In the genomic region with DNA sequence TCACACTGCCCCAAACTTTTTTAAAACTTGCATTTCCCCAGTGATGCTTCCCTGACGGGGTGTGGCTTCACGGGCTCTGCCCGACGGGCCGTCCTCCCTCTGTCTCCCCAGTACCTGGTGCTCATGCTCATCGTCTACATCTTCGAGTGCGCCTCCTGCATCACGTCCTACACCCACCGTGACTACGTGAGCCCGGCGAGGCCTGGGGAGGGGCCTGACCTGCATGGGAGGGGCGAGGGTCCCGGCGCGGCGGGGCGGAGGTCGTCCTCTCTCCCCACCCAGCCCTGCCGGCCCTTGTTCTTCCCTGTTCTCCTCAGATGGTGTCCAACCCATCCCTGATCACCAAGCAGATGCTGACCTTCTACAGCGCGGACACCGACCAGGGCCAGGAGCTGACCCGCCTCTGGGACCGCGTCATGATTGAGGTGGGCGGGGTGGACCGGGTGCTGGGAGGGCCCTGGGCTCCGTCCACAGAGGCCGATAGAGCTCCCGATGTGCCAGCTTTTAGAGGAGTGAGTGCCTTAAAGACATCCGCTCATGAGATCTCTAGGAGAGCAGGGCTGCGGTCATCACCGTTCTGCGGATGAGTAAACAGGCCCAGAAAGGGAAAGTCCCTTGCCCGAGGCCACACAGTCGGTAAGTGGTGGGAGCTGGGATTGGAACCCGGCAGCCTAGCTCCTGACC, we compare ENCODE assay signal across 8 cellular contexts. TPM values are rescaled to one million over a fixed set of nuclear protein-coding genes. Genes with fewer than 3 reads are reported as not detected.
DNase-seq lines count a peak whose midpoint lies in the region; ATAC-seq and TF ChIP-seq lines count a peak whose summit lies in the region.

No MANE protein-coding gene starts in this region.

- no peak overlapping the region for H3K27ac Mint-ChIP-seq in neural crest cell (ENCODE audit: unreplicated experiment)

- peak overlapping the region; percentile 67; the same call in 1 of the 2 replicates for H2AFZ ChIP-seq in Karpas-422 (ENCODE audit: low read length)

- H3K4me2 ChIP-seq in Karpas-422 (ENCODE audit: low read depth, low read length, poor library complexity, severe bottlenecking) = peak overlapping the region; percentile 50

- H3K36me3 Mint-ChIP-seq in neural crest cell (ENCODE audit: low read depth) = no peaks in the 10 kb centered on the region

- H3K27ac ChIP-seq in Karpas-422 (ENCODE audit: low read length) = no peak overlapping the region
- H3K27ac ChIP-seq in esophagus (ENCODE audit: low read depth in 2 of 2, low read length in 1 of 2) = no peak overlapping the region

- DNase-seq in COLO668 (lab: John Stamatoyannopoulos, UW; ENCODE audit: unreplicated experiment) (peak; percentile 26), Karpas-422 (no peak), neural crest cell (ENCODE audit: low read depth, low spot score) (peak; percentile 25), GDM1 (lab: John Stamatoyannopoulos, UW) (no peak), occipital lobe (lab: John Stamatoyannopoulos, UW) (no peak)
- peak; percentile 26 to 33 (median 30) for DNase-seq in activated CD8-positive, alpha-beta memory T cell treated with anti-CD3 and anti-CD28 coated beads for 48 hours (ENCODE audit: low read depth in 2 of 3, low spot score in 2 of 3)

- ATAC-seq in GM21825 (IDR thresholded peaks at IDR 0.05; ENCODE audit: unreplicated experiment) = no peak

- H3K9me3 Mint-ChIP-seq in neural crest cell = no peaks in the 10 kb centered on the region

- H3K27me3 Mint-ChIP-seq in neural crest cell (ENCODE audit: low read depth) = peaks cover 56% of the 10 kb centered on the region

- H3K36me3 ChIP-seq in Karpas-422 (ENCODE audit: insufficient read depth, low read length) (no peaks in the 10 kb centered on the region), esophagus (ENCODE audit: control insufficient read depth in 2 of 2, insufficient read depth in 2 of 2, low read length in 1 of 2) (no peaks in the 10 kb centered on the region)

- H3K4me1 Mint-ChIP-seq in neural crest cell = peaks cover 5% of the 10 kb centered on the region

- peak overlapping the region; percentile 49; the same call in 1 of the 2 replicates for H3K4me3 ChIP-seq in Karpas-422 (ENCODE audit: low read length)
- peak overlapping the region; percentile 7 to 21 for H3K4me3 ChIP-seq in esophagus (ENCODE audit: low read depth in 1 of 2, low read length in 2 of 2)

- H3K9me2 ChIP-seq in Karpas-422 (replicated peaks; ENCODE audit: insufficient read depth, low read length) = no peaks in the 10 kb centered on the region

- no peaks in the 10 kb centered on the region for H3K79me2 ChIP-seq in Karpas-422 (ENCODE audit: low read length)

- peak overlapping the region; percentile 29 for H3K9ac ChIP-seq in Karpas-422 (ENCODE audit: low read length)

- H4K20me1 ChIP-seq in Karpas-422 (ENCODE audit: insufficient read depth, low read depth, low read length) = no peaks in the 10 kb centered on the region

- no peaks in the 10 kb centered on the region for H3K9me3 ChIP-seq in Karpas-422 (ENCODE audit: low read length)
- no peaks in the 10 kb centered on the region for H3K9me3 ChIP-seq in esophagus (ENCODE audit: control insufficient read depth in 2 of 2, insufficient read depth in 1 of 2, low read depth in 1 of 2, low read length in 1 of 2)

- H3K4me1 ChIP-seq in Karpas-422 (ENCODE audit: low read length) = no peaks in the 10 kb centered on the region; the same call in 1 of the 2 replicates
- H3K4me1 ChIP-seq in esophagus (ENCODE audit: control insufficient read depth in 2 of 2, insufficient read depth in 2 of 2, low read length in 1 of 2) = peaks cover 3 to 4% of the 10 kb centered on the region in 2 donors

- H3K4me3 Mint-ChIP-seq in neural crest cell = peak overlapping the region; percentile 33

- H3K27me3 ChIP-seq in Karpas-422 (ENCODE audit: low read length) (no peaks in the 10 kb centered on the region), esophagus (ENCODE audit: control insufficient read depth in 1 of 2, insufficient read depth in 2 of 2, low read length in 2 of 2) (no peaks in the 10 kb centered on the region)

- no peak for TF ChIP-seq CTCF in neural crest cell (conservative IDR thresholded peaks at IDR 0.05)

- 5% methylated on average over 39 of the region's 39 CpGs for WGBS in esophagus, 2 donors

RNA-seq across cellular contexts. Expression of gene UPK1A, which starts 6.9 kb away (rescaled TPM):
- not detected in 2 replicates for total RNA-seq in Karpas-422 (2014; rRNA removed; shearing (Covaris generic); ENCODE audit: low replicate concordance)
- polyA plus RNA-seq in esophagus = 10 to 100 TPM; 10.7 to 11.5 TPM
- not detected in 2 replicates for total RNA-seq in neural crest cell
- total RNA-seq in occipital lobe = not detected

RNA-seq across cellular contexts. Expression of gene COX6B1, which starts 25.1 kb away (rescaled TPM):
- 445 and 611 TPM in 2 replicates for total RNA-seq in Karpas-422 (2014; rRNA removed; shearing (Covaris generic); ENCODE audit: low replicate concordance)
- polyA plus RNA-seq in esophagus = 1,000 to 10,000 TPM; 1,022 to 1,339 TPM
- total RNA-seq in neural crest cell (329 and 339 TPM in 2 replicates), occipital lobe (119 TPM)

RNA-seq across cellular contexts. Expression of gene ZBTB32, which starts 31.1 kb away (rescaled TPM):
- total RNA-seq in Karpas-422 (2014; rRNA removed; shearing (Covaris generic); ENCODE audit: low replicate concordance) = not detected in 2 replicates
- polyA plus RNA-seq in esophagus = under 1 TPM; 0.07 to 0.18 TPM
- total RNA-seq in neural crest cell (not detected in 2 replicates), occipital lobe (not detected)

RNA-seq across cellular contexts. Expression of gene ETV2, which starts 31.7 kb away (rescaled TPM):
- 0.54 and 0.75 TPM in 2 replicates for total RNA-seq in Karpas-422 (2014; rRNA removed; shearing (Covaris generic); ENCODE audit: low replicate concordance)
- 1 to 10 TPM; 3.4 to 5.6 TPM for polyA plus RNA-seq in esophagus
- total RNA-seq in neural crest cell (1.7 and 1.8 TPM in 2 replicates), occipital lobe (1.1 TPM)

RNA-seq across cellular contexts. Expression of gene RBM42, which starts 44.4 kb away (rescaled TPM):
- 36.9 and 82.1 TPM in 2 replicates for total RNA-seq in Karpas-422 (2014; rRNA removed; shearing (Covaris generic); ENCODE audit: low replicate concordance)
- 10 to 100 TPM; 47.8 to 61.5 TPM for polyA plus RNA-seq in esophagus
- total RNA-seq in neural crest cell (88.1 and 96.8 TPM in 2 replicates), occipital lobe (16.7 TPM)

Comparison
In these comparisons a context has a peak if more than half of its experiments do, and no peak if none do; other contexts are left out.
1. DNase-seq: peak in COLO668 (single experiment), activated CD8-positive, alpha-beta memory T cell treated with anti-CD3 and anti-CD28 coated beads for 48 hours (3 of 3) and neural crest cell (single experiment); none in Karpas-422 (single experiment), GDM1 (single experiment) and occipital lobe (single experiment).